ENCODE assay signal across 8 cellular contexts in genomic region chr1:89633103-89633744, GRCh38. TPM values are rescaled to one million over a fixed set of nuclear protein-coding genes. Genes with fewer than 3 reads are reported as not detected.
DNase-seq lines count a peak whose midpoint lies in the region; ATAC-seq and TF ChIP-seq lines count a peak whose summit lies in the region.

TSS of gene LRRC8C (plus strand) at chr1:89633120. CDS start at chr1:89686474, 53,354 bp downstream.

- intact Hi-C loops in Caco-2 (cut with micrococcal nuclease; ENCODE audit: unreplicated experiment) = no loop called here
- intact Hi-C loops in activated T-helper 1 cell treated with anti-CD3 and anti-CD28 coated beads, Interleukin-12 subunit alpha, Interleukin-12 subunit beta, Interleukin-2, Interleukin-4 antibody, amounts not matched to agents 30 ng/mL and 10 ng/mL and 1 ng/mL, durations not matched to agents 14 hours and 24 hours and 36 hours (cut with micrococcal nuclease) = loop anchor here (1.0 to 2.0 kb wide), 3 partner anchors 148 to 362 kb away; partner anchors contain the start of genes LRRC8D and ZNF326
- intact Hi-C loops in natural killer cell (cut with micrococcal nuclease) = loop anchor here (1.0 to 10.0 kb wide), 4 partner anchors 24 to 352 kb away; no protein-coding TSS in a partner anchor

- peak within 1 kb of the TSS; percentile 42 for H3K27ac ChIP-seq in OCI-LY1 (ENCODE audit: low read depth, low read length, poor library complexity, severe bottlenecking)

- no peaks in the 10 kb centered on the region for H3K9me3 ChIP-seq in Caco-2
- no peaks in the 10 kb centered on the region for H3K9me3 ChIP-seq in OCI-LY1 (ENCODE audit: low read length)

- H3K27me3 Mint-ChIP-seq in Caco-2 (ENCODE audit: insufficient read depth, unreplicated experiment) (peaks cover 4% of the 10 kb centered on the region), natural killer cell (ENCODE audit: low read depth in 2 of 2) (no peaks in the 10 kb centered on the region), type B pancreatic cell (peaks cover 44% of the 10 kb centered on the region)
- no peaks in the 10 kb centered on the region for H3K27me3 Mint-ChIP-seq in activated T-helper 1 cell treated with anti-CD3 and anti-CD28 coated beads, Interleukin-12 subunit alpha, Interleukin-12 subunit beta, Interleukin-2, Interleukin-4 antibody, amounts not matched to agents 30 ng/mL and 10 ng/mL and 1 ng/mL, durations not matched to agents 14 hours and 24 hours and 36 hours (ENCODE audit: insufficient read depth)

- CTCF ChIA-PET in Caco-2 (lab: Charles Lee) = interaction anchor here (0.6 kb wide), 1 partner anchor 1517 kb away, joined by 3 read pairs; no protein-coding TSS in a partner anchor

- H2AFZ ChIP-seq in OCI-LY1 (ENCODE audit: low read length) = 0 out of 2 replicates have a peak within 1 kb of the TSS, but pooled peaks have one; percentile 58

- H4K20me1 ChIP-seq in OCI-LY1 (ENCODE audit: insufficient read depth, low read length) = no peaks in the 10 kb centered on the region

- DNase-seq in Caco-2 = peak in 1 of 2 experiments; percentile 15
- peak; percentile 61 for DNase-seq in activated T-helper 1 cell treated with anti-CD3 and anti-CD28 coated beads, Interleukin-12 subunit alpha, Interleukin-12 subunit beta, Interleukin-2, Interleukin-4 antibody, amounts not matched to agents 30 ng/mL and 10 ng/mL and 1 ng/mL, durations not matched to agents 14 hours and 24 hours and 36 hours (ENCODE audit: low spot score)
- peak; percentile 54 for DNase-seq in fibroblast of gingiva (ENCODE audit: low read depth)
- peak; percentile 58 for DNase-seq in natural killer cell
- peak; percentile 75 for DNase-seq in type B pancreatic cell (ENCODE audit: extremely low spot score, unreplicated experiment)

- H3K4me3 ChIP-seq in Caco-2 (ENCODE audit: low read depth, low read length) = peak within 1 kb of the TSS; percentile 57
- H3K4me3 ChIP-seq in OCI-LY1 (ENCODE audit: low read depth, low read length, poor library complexity, severe bottlenecking) = peak within 1 kb of the TSS; percentile 90

- no peaks in the 10 kb centered on the region for H3K9me3 Mint-ChIP-seq in Caco-2 (ENCODE audit: unreplicated experiment)
- H3K9me3 Mint-ChIP-seq in activated T-helper 1 cell treated with anti-CD3 and anti-CD28 coated beads, Interleukin-12 subunit alpha, Interleukin-12 subunit beta, Interleukin-2, Interleukin-4 antibody, amounts not matched to agents 30 ng/mL and 10 ng/mL and 1 ng/mL, durations not matched to agents 14 hours and 24 hours and 36 hours = no peaks in the 10 kb centered on the region
- H3K9me3 Mint-ChIP-seq in natural killer cell = no peaks in the 10 kb centered on the region
- no peaks in the 10 kb centered on the region for H3K9me3 Mint-ChIP-seq in type B pancreatic cell

- no peaks in the 10 kb centered on the region for H3K36me3 ChIP-seq in Caco-2 (ENCODE audit: control insufficient read depth, insufficient read depth, low read length)
- H3K36me3 ChIP-seq in OCI-LY1 (ENCODE audit: insufficient read depth, low read length) = no peaks in the 10 kb centered on the region

- ATAC-seq in GM19328 (IDR thresholded peaks at IDR 0.05; ENCODE audit: unreplicated experiment) (peak; percentile 40), HG03432 (IDR thresholded peaks at IDR 0.05; ENCODE audit: unreplicated experiment) (peak; percentile 58), natural killer cell (peak; percentile 39 to 64 (median 47))

- H3F3A ChIP-seq in OCI-LY1 (ENCODE audit: insufficient read depth, low read length) = no peaks in the 10 kb centered on the region; the same call in 1 of the 2 replicates

- peak within 1 kb of the TSS; percentile 67 for H3K4me2 ChIP-seq in OCI-LY1 (ENCODE audit: low read length)

- H3K4me1 ChIP-seq in Caco-2 = peaks cover 6% of the 10 kb centered on the region; the same call in 1 of the 2 replicates
- peaks cover 23% of the 10 kb centered on the region for H3K4me1 ChIP-seq in OCI-LY1 (ENCODE audit: insufficient read depth, low read length, severe bottlenecking)

- peaks cover 4% of the 10 kb centered on the region; the same call in 1 of the 2 replicates for H3K79me2 ChIP-seq in OCI-LY1 (ENCODE audit: insufficient read depth, low read length)

- TF ChIP-seq CTCF in Caco-2 (IDR thresholded peaks at IDR 0.05; ENCODE audit: insufficient read depth in 1 of 2, low read depth in 1 of 2, low read length in 1 of 2, severe bottlenecking in 1 of 2, unreplicated experiment in 1 of 2) = no peak
- TF ChIP-seq CTCF in OCI-LY1 (IDR thresholded peaks at IDR 0.05; ENCODE audit: low read length) = no peak
- TF ChIP-seq CTCF in natural killer cell (IDR thresholded peaks at IDR 0.05) = no peak
- TF ChIP-seq CTCF in type B pancreatic cell (conservative IDR thresholded peaks at IDR 0.05) = peak; percentile 26

- H3K4me1 Mint-ChIP-seq in Caco-2 (ENCODE audit: low read depth, unreplicated experiment) (no peaks in the 10 kb centered on the region), natural killer cell (peaks cover 50 to 61% of the 10 kb centered on the region in 2 donors), type B pancreatic cell (ENCODE audit: unreplicated experiment) (peaks cover 17% of the 10 kb centered on the region)
- H3K4me1 Mint-ChIP-seq in activated T-helper 1 cell treated with anti-CD3 and anti-CD28 coated beads, Interleukin-12 subunit alpha, Interleukin-12 subunit beta, Interleukin-2, Interleukin-4 antibody, amounts not matched to agents 30 ng/mL and 10 ng/mL and 1 ng/mL, durations not matched to agents 14 hours and 24 hours and 36 hours (ENCODE audit: low read depth) = peaks cover 77% of the 10 kb centered on the region

- H3K27me3 ChIP-seq in Caco-2 (replicated peaks; ENCODE audit: control insufficient read depth, insufficient read depth, low read length) (no peaks in the 10 kb centered on the region), OCI-LY1 (ENCODE audit: insufficient read depth, low read length) (no peaks in the 10 kb centered on the region)

- no peaks in the 10 kb centered on the region for H3K9me2 ChIP-seq in OCI-LY1 (ENCODE audit: low read depth, low read length)

- H3K27ac Mint-ChIP-seq in Caco-2 (ENCODE audit: unreplicated experiment) (no peak within 1 kb of the TSS), natural killer cell (peak within 1 kb of the TSS; percentile 92 to 99), type B pancreatic cell (peak within 1 kb of the TSS; percentile 70)
- H3K27ac Mint-ChIP-seq in activated T-helper 1 cell treated with anti-CD3 and anti-CD28 coated beads, Interleukin-12 subunit alpha, Interleukin-12 subunit beta, Interleukin-2, Interleukin-4 antibody, amounts not matched to agents 30 ng/mL and 10 ng/mL and 1 ng/mL, durations not matched to agents 14 hours and 24 hours and 36 hours = peak within 1 kb of the TSS; percentile 96

- H3K9ac ChIP-seq in OCI-LY1 (ENCODE audit: low read length) = peak within 1 kb of the TSS; percentile 91

- H3K4me3 Mint-ChIP-seq in Caco-2 (ENCODE audit: unreplicated experiment) = peak within 1 kb of the TSS; percentile 81
- peak within 1 kb of the TSS; percentile 92 for H3K4me3 Mint-ChIP-seq in activated T-helper 1 cell treated with anti-CD3 and anti-CD28 coated beads, Interleukin-12 subunit alpha, Interleukin-12 subunit beta, Interleukin-2, Interleukin-4 antibody, amounts not matched to agents 30 ng/mL and 10 ng/mL and 1 ng/mL, durations not matched to agents 14 hours and 24 hours and 36 hours
- peak within 1 kb of the TSS; percentile 95 for H3K4me3 Mint-ChIP-seq in natural killer cell
- H3K4me3 Mint-ChIP-seq in type B pancreatic cell = peak within 1 kb of the TSS; percentile 95

- POLR2A ChIA-PET in Caco-2 (lab: Charles Lee) = no interaction called here

- H3K36me3 Mint-ChIP-seq in Caco-2 (ENCODE audit: insufficient read depth, unreplicated experiment) = no peaks in the 10 kb centered on the region
- H3K36me3 Mint-ChIP-seq in activated T-helper 1 cell treated with anti-CD3 and anti-CD28 coated beads, Interleukin-12 subunit alpha, Interleukin-12 subunit beta, Interleukin-2, Interleukin-4 antibody, amounts not matched to agents 30 ng/mL and 10 ng/mL and 1 ng/mL, durations not matched to agents 14 hours and 24 hours and 36 hours (ENCODE audit: low read depth) = peaks cover 25% of the 10 kb centered on the region
- H3K36me3 Mint-ChIP-seq in natural killer cell = no peaks in the 10 kb centered on the region
- no peaks in the 10 kb centered on the region for H3K36me3 Mint-ChIP-seq in type B pancreatic cell

- BruUV-seq in Caco-2 (replicated peaks; lab: Mats Ljungman, UMichigan) = no TSS peak

RNA-seq across cellular contexts. Expression of gene LRRC8C, which starts in this region (rescaled TPM):
- total RNA-seq in Caco-2 (2022) (0.07 and 0.11 TPM in 2 replicates), natural killer cell (10 to 100 TPM in 2 of 3 donors, 1 to 10 TPM in 1; 7.6 to 19.1 (median 15.1) TPM), type B pancreatic cell (ENCODE audit: low replicate concordance) (1.00 and 5.2 TPM in 2 replicates)
- total RNA-seq in activated T-helper 1 cell treated with anti-CD3 and anti-CD28 coated beads, Interleukin-12 subunit alpha, Interleukin-12 subunit beta, Interleukin-2, Interleukin-4 antibody, amounts not matched to agents 30 ng/mL and 10 ng/mL and 1 ng/mL, durations not matched to agents 14 hours and 24 hours and 36 hours = 64.3 and 66.1 TPM in 2 replicates
